Comparison of ENCODE assay signal across 14 cellular contexts in the genomic region with DNA sequence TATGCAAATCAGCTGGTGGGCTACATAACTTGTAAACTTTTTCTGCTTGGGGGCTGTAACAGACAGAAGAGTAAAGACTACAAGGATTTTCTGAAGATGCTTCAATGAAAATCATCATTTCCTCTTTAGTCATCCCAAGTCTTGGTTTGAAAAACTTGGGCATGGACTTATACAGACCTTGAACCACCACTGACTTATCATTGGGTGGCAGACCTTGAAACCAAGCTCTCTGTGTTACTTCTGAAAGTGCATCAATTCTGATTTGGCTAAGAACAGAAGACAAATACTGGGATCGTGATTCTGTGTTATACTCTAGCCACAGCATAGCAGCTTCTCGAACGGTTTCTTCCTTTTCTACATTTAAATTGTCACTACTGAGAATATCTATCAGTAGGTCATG.
"Had no signal": no experiment of that assay in that cellular context is flagged by ENCODE, and none has a peak within 500 bp of the region (broad histone marks: within the 10 kb centered on the region; RNA-seq: fewer than 3 reads in every experiment).

No MANE protein-coding gene starts in this region.

- H3K4me3 Mint-ChIP-seq: activated naive CD8-positive, alpha-beta T cell treated with anti-CD3 and anti-CD28 coated beads for 36 hours; T-helper 1 cell treated with Interleukin-12 subunit alpha and Interleukin-12 subunit beta and Interleukin-4 antibody, amounts not matched to agents 30 μg/mL and 1 μg/mL, for 36 hours had no signal

- H3K27ac Mint-ChIP-seq: activated naive CD8-positive, alpha-beta T cell treated with anti-CD3 and anti-CD28 coated beads for 36 hours; T-helper 1 cell treated with Interleukin-12 subunit alpha and Interleukin-12 subunit beta and Interleukin-4 antibody, amounts not matched to agents 30 μg/mL and 1 μg/mL, for 36 hours had no signal

- DNase-seq: activated CD4-positive, alpha-beta T cell treated with anti-CD3 and anti-CD28 coated beads for 48 hours; activated CD4-positive, alpha-beta T cell treated with anti-CD3 and anti-CD28 coated beads, Interleukin-2, amount 50 U/mL, for 48 hours; activated naive CD8-positive, alpha-beta T cell treated with anti-CD3 and anti-CD28 coated beads for 36 hours; cerebellar nuclear complex; NCI-H1105 treated with DMSO at 0.1 percent for 48 hours; NCI-H1436 treated with DMSO at 0.1 percent for 48 hours; NCI-H187; NCI-H2081 treated with DMSO at 0.1 percent for 48 hours; NCI-H446; NCI-H524; PC-3; SHP77 treated with DMSO at 0.1 percent for 48 hours had no signal

- ATAC-seq: activated CD4-positive, CD25-positive, alpha-beta regulatory T cell treated with anti-CD3 and anti-CD28 coated beads, Interleukin-2, amount 50 U/mL, for 24 hours; PC-3 had no signal

- H3K27me3 Mint-ChIP-seq: activated naive CD8-positive, alpha-beta T cell treated with anti-CD3 and anti-CD28 coated beads for 36 hours had no signal
